In genomic region chr10:101668566-101668965, GRCh38 we compare ENCODE assay signal across 28 cellular contexts.
"Had no signal": no experiment of that assay in that cellular context is flagged by ENCODE, and none has a peak within 500 bp of the region (broad histone marks: within the 10 kb centered on the region; RNA-seq: fewer than 3 reads in every experiment).

No MANE protein-coding gene starts in this region.

- DNase-seq: activated CD4-positive, alpha-beta memory T cell treated with anti-CD3 and anti-CD28 coated beads, Interleukin-2, amount 10 ng/mL, durations not matched to agents 7 days and 5 days; activated CD4-positive, alpha-beta T cell treated with anti-CD3 and anti-CD28 coated beads for 1 hour; activated CD4-positive, alpha-beta T cell treated with anti-CD3 and anti-CD28 coated beads, Interleukin-2, amount 10 ng/mL, durations not matched to agents 7 days and 5 days; activated CD8-positive, alpha-beta memory T cell treated with anti-CD3 and anti-CD28 coated beads, Interleukin-2, amount 50 U/mL, for 48 hours; activated gamma-delta T cell treated with Interleukin-2 at 50 U/mL for 16 hours; activated naive CD4-positive, alpha-beta T cell treated with anti-CD3 and anti-CD28 coated beads, Interleukin-2, amount 50 U/mL, for 16 hours; activated T-cell treated with anti-CD3 and anti-CD28 coated beads, Interleukin-2, amount 50 U/mL, for 24 hours; anterior cingulate cortex; colonic mucosa; effector CD8-positive, alpha-beta T cell; foreskin fibroblast; head of caudate nucleus; hippocampal formation; kidney; left colon; nucleus accumbens; psoas muscle; stimulated activated CD4-positive, alpha-beta T cell treated with anti-CD3 and anti-CD28 coated beads, Interleukin-1b, Interleukin-23, amount 100 ng/mL, for 48 hours; stimulated activated CD4-positive, alpha-beta T cell treated with anti-CD3 and anti-CD28 coated beads, Interleukin-4, amount 100 ng/mL, for 4 hours; stimulated activated CD8-positive, alpha-beta memory T cell treated with anti-CD3 and anti-CD28 coated beads, Interleukin-4, amount 100 ng/mL, for 48 hours; stimulated activated naive B cell treated with anti-CD40 and anti-IgM and Interleukin-4, amounts not matched to agents 10 μg/mL and 1 μg/mL and 100 μg/mL, for 72 hours; T-helper 2 cell; testis; trophoblast cell had no signal

- H3K4me3 ChIP-seq: colonic mucosa, psoas muscle, smooth muscle cell, testis had no signal

- H3K27ac Mint-ChIP-seq: activated CD4-positive, alpha-beta memory T cell treated with anti-CD3 and anti-CD28 coated beads, Interleukin-2, amount 10 ng/mL, durations not matched to agents 7 days and 5 days; activated CD4-positive, alpha-beta T cell treated with anti-CD3 and anti-CD28 coated beads, Interleukin-2, amount 10 ng/mL, durations not matched to agents 7 days and 5 days; activated T-cell treated with anti-CD3 and anti-CD28 coated beads, Interleukin-2, amount 50 U/mL, for 24 hours; nephron; WTC11 had no signal

- H3K9ac ChIP-seq: parathyroid adenoma had no signal

- H3K4me3 Mint-ChIP-seq: activated CD4-positive, alpha-beta memory T cell treated with anti-CD3 and anti-CD28 coated beads, Interleukin-2, amount 10 ng/mL, durations not matched to agents 7 days and 5 days; activated CD4-positive, alpha-beta T cell treated with anti-CD3 and anti-CD28 coated beads, Interleukin-2, amount 10 ng/mL, durations not matched to agents 7 days and 5 days; activated T-cell treated with anti-CD3 and anti-CD28 coated beads, Interleukin-2, amount 50 U/mL, for 24 hours; nephron; stimulated activated naive B cell treated with anti-CD40 and anti-IgM and Interleukin-4, amounts not matched to agents 10 μg/mL and 1 μg/mL and 100 μg/mL, for 72 hours; WTC11 had no signal

- H3K9me3 ChIP-seq: colonic mucosa, psoas muscle, testis had no signal

- H3K9me3 Mint-ChIP-seq: activated CD4-positive, alpha-beta memory T cell treated with anti-CD3 and anti-CD28 coated beads, Interleukin-2, amount 10 ng/mL, durations not matched to agents 7 days and 5 days; activated CD4-positive, alpha-beta T cell treated with anti-CD3 and anti-CD28 coated beads, Interleukin-2, amount 10 ng/mL, durations not matched to agents 7 days and 5 days; activated T-cell treated with anti-CD3 and anti-CD28 coated beads, Interleukin-2, amount 50 U/mL, for 24 hours; nephron; stimulated activated naive B cell treated with anti-CD40 and anti-IgM and Interleukin-4, amounts not matched to agents 10 μg/mL and 1 μg/mL and 100 μg/mL, for 72 hours; WTC11 had no signal

- H3K4me1 ChIP-seq: colonic mucosa, testis had no signal

- H3K27me3 Mint-ChIP-seq: activated CD4-positive, alpha-beta memory T cell treated with anti-CD3 and anti-CD28 coated beads, Interleukin-2, amount 10 ng/mL, durations not matched to agents 7 days and 5 days; activated CD4-positive, alpha-beta T cell treated with anti-CD3 and anti-CD28 coated beads, Interleukin-2, amount 10 ng/mL, durations not matched to agents 7 days and 5 days; activated T-cell treated with anti-CD3 and anti-CD28 coated beads, Interleukin-2, amount 50 U/mL, for 24 hours; stimulated activated naive B cell treated with anti-CD40 and anti-IgM and Interleukin-4, amounts not matched to agents 10 μg/mL and 1 μg/mL and 100 μg/mL, for 72 hours had no signal

- H2AFZ ChIP-seq: parathyroid adenoma had no signal

- H3K27me3 ChIP-seq: colonic mucosa, testis had no signal

- ATAC-seq: left colon; psoas muscle; stimulated activated naive B cell treated with anti-CD40 and anti-IgM and Interleukin-4, amounts not matched to agents 10 μg/mL and 1 μg/mL and 100 μg/mL, for 72 hours; WTC11 had no signal

- H3K4me2 ChIP-seq: smooth muscle cell had no signal

- H3K27ac ChIP-seq: colonic mucosa, parathyroid adenoma, psoas muscle, testis had no signal
